35 cellular contexts compared by ENCODE assay signal in genomic region chr6:81630719-81631118, GRCh38.
"Had no signal": no experiment of that assay in that cellular context is flagged by ENCODE, and none has a peak within 500 bp of the region (broad histone marks: within the 10 kb centered on the region; RNA-seq: fewer than 3 reads in every experiment).

No MANE protein-coding gene starts in this region.

- H3K36me3 ChIP-seq: MG63 had no signal

- H3K4me3 ChIP-seq: MG63 had no signal

- H3K27ac ChIP-seq: KMS-11 had no signal

- H3K27me3 ChIP-seq: MG63 had no signal

- H3K4me2 ChIP-seq: KMS-11 had no signal

- DNase-seq: Karpas-422, Kasumi-1, MG63, MM.1S, MV-4-11, NCI-H1048, NCI-H1092, NCI-H1092 treated with DMSO at 0.1 percent for 48 hours, NCI-H1105, NCI-H1105 treated with DMSO at 0.1 percent for 48 hours, NCI-H1417, NCI-H1417 treated with DMSO at 0.1 percent for 48 hours, NCI-H1436, NCI-H1436 treated with DMSO at 0.1 percent for 48 hours, NCI-H146, NCI-H1694, NCI-H1694 treated with DMSO at 0.1 percent for 48 hours, NCI-H187, NCI-H187 treated with DMSO at 0.1 percent for 48 hours, NCI-H1930, NCI-H2029, NCI-H2029 treated with DMSO at 0.1 percent for 48 hours, NCI-H2081, NCI-H2081 treated with DMSO at 0.1 percent for 48 hours, NCI-H2107, NCI-H2171, NCI-H2171 treated with DMSO at 0.1 percent for 48 hours, NCI-H2227 treated with DMSO at 0.1 percent for 48 hours, NCI-H226, NCI-H345, NCI-H446, NCI-H446 treated with DMSO at 0.1 percent for 48 hours, NCI-H510A, NCI-H510A treated with DMSO at 0.1 percent for 48 hours had no signal

- H3K9ac ChIP-seq: KMS-11 had no signal
